Comparison of ENCODE assay signal across 29 cellular contexts in genomic region chr14:31428011-31428410, GRCh38. TPM values are rescaled to one million over a fixed set of nuclear protein-coding genes. Genes with fewer than 3 reads are reported as not detected.
DNase-seq lines count a peak whose midpoint lies in the region; ATAC-seq, FAIRE-seq and TF ChIP-seq lines count a peak whose summit lies in the region.
"Had no signal": no experiment of that assay in that cellular context is flagged by ENCODE, and none has a peak within 500 bp of the region (broad histone marks: within the 10 kb centered on the region; RNA-seq: fewer than 3 reads in every experiment).

No MANE protein-coding gene starts in this region.

- H3K9me2 ChIP-seq in SK-N-SH: no peaks in the 10 kb centered on the region

- TF ChIP-seq CTCF in HepG2 (CRISPR knock-in tag; IDR thresholded peaks at IDR 0.05) (no peak), right lobe of liver (IDR thresholded peaks at IDR 0.05) (no peak), SK-N-SH (IDR thresholded peaks at IDR 0.05) (no peak)

- CTCF ChIA-PET in HepG2 (lab: Yijun Ruan, JAX; ENCODE audit: low intra/inter-chr PET ratio, low total read pairs): no interaction called here
- CTCF ChIA-PET in SK-N-SH (lab: Yijun Ruan, JAX): interaction anchor here (1.2 to 2.2 kb wide), 3 partner anchors 10 to 22 kb away, joined by 4 to 10 read pairs (median 4); no protein-coding TSS in a partner anchor

- TF ChIP-seq EP300 in HepG2 (IDR thresholded peaks at IDR 0.05; ENCODE audit: low read depth in 2 of 2, low read length in 2 of 2) (no peak), HepG2 (CRISPR knock-in tag; IDR thresholded peaks at IDR 0.05; ENCODE audit: borderline replicate concordance) (no peak), SK-N-SH (IDR thresholded peaks at IDR 0.05; ENCODE audit: borderline replicate concordance in 1 of 2, low read depth in 1 of 2, low read length in 1 of 2) (peak in 1 of 2 experiments; percentile 89; a peak in 2 of 4 replicates)

- H3K79me2 ChIP-seq in HepG2 (ENCODE audit: insufficient read depth, low read length) (no peaks in the 10 kb centered on the region), SK-N-SH (ENCODE audit: insufficient read depth) (no peaks in the 10 kb centered on the region)

- H3K4me2 ChIP-seq in HepG2 (ENCODE audit: low read depth, low read length) (no peak overlapping the region), SK-N-SH (no peak overlapping the region)
- H3K4me2 ChIP-seq: BLaER1 treated with 17β-estradiol and CSF1 and Interleukin-3, amounts not matched to agents 10 nM and 100 nM had no signal

- DNase-seq in HepG2 (ENCODE audit: low spot score): no peak
- DNase-seq in right lobe of liver: no peak
- DNase-seq in SK-N-SH: peak; percentile 58
- DNase-seq in T-helper 1 cell: no peak
- DNase-seq in NCI-H748 (lab: John Stamatoyannopoulos, UW; ENCODE audit: unreplicated experiment): no peak
- DNase-seq in glomerular visceral epithelial cell (ENCODE audit: extremely low spot score): no peak
- DNase-seq: ACHN; Caco-2; Calu3; CD4-positive, alpha-beta T cell; CD8-positive, alpha-beta T cell; DMS79; DND-41; EL had no signal

- no peaks in the 10 kb centered on the region for H3F3A ChIP-seq in SK-N-SH (replicated peaks; ENCODE audit: insufficient read depth)

- H3K4me1 ChIP-seq in HepG2 (ENCODE audit: insufficient read depth, low read length) (peaks cover under 1% of the 10 kb centered on the region; the same call in 1 of the 2 replicates), right lobe of liver (no peaks in the 10 kb centered on the region), SK-N-SH (ENCODE audit: control insufficient read depth in 1 of 2, insufficient read depth in 2 of 2, low read depth in 1 of 2, low read length in 1 of 2) (peaks cover 0 to 6% of the 10 kb centered on the region in 2 experiments; a peak in 2 of 4 replicates)
- H3K4me1 ChIP-seq: BLaER1 treated with 17β-estradiol and CSF1 and Interleukin-3, amounts not matched to agents 10 nM and 100 nM; Caco-2 had no signal

- in situ Hi-C loops in HepG2 (cut with HindIII; ENCODE audit: extremely low pct_ligation_motif_present, low pct_unique_long_range_greater_than_20kb): no loop called here

- H3K9me3 ChIP-seq in HepG2 (ENCODE audit: low read length): no peaks in the 10 kb centered on the region
- H3K9me3 ChIP-seq in right lobe of liver: no peaks in the 10 kb centered on the region
- no peaks in the 10 kb centered on the region for H3K9me3 ChIP-seq in SK-N-SH

- no peak overlapping the region for H3K27ac ChIP-seq in HepG2 (ENCODE audit: extremely low read length, insufficient read depth, low read length)
- no peak overlapping the region for H3K27ac ChIP-seq in right lobe of liver
- H3K27ac ChIP-seq in SK-N-SH (ENCODE audit: low read depth in 2 of 2, low read length in 1 of 2): peak overlapping the region in 1 of 2 experiments; percentile 66; a peak in 1 of 4 replicates
- H3K27ac ChIP-seq: 22Rv1; BLaER1 treated with 17β-estradiol and CSF1 and Interleukin-3, amounts not matched to agents 10 nM and 100 nM; C4-2B had no signal

- TF ChIP-seq RAD21 in HepG2 (CRISPR knock-in tag; IDR thresholded peaks at IDR 0.05): no peak
- no peak; the same call in 1 of the 2 replicates for TF ChIP-seq RAD21 in SK-N-SH (IDR thresholded peaks at IDR 0.05; ENCODE audit: low read length)

- H3K4me3 ChIP-seq in HepG2 (replicated peaks in 1 of 3; ENCODE audit: insufficient read depth in 1 of 3, low read depth in 2 of 3, low read length in 3 of 3) (no peak overlapping the region), right lobe of liver (no peak overlapping the region), SK-N-SH (ENCODE audit: low read depth in 2 of 2, low read length in 1 of 2) (no peak overlapping the region)
- H3K4me3 ChIP-seq: BLaER1 treated with 17β-estradiol and CSF1 and Interleukin-3, amounts not matched to agents 10 nM and 100 nM; GM12878 had no signal

- H4K20me1 ChIP-seq in HepG2 (ENCODE audit: insufficient read depth, low read length) (no peaks in the 10 kb centered on the region), SK-N-SH (ENCODE audit: insufficient read depth) (no peaks in the 10 kb centered on the region)
- H4K20me1 ChIP-seq: BLaER1 treated with 17β-estradiol and CSF1 and Interleukin-3, amounts not matched to agents 10 nM and 100 nM had no signal

- intact Hi-C loops in HepG2 (cut with micrococcal nuclease; ENCODE audit: unreplicated experiment) (no loop called here), right lobe of liver (cut with DNase I) (no loop called here)

- POLR2A ChIA-PET in HepG2 (lab: Yijun Ruan, JAX): interaction anchor here (1.8 to 3.2 kb wide), 2 partner anchors 8 to 29 kb away, joined by 16 to 17 read pairs; partner anchors contain the start of genes DTD2 and HEATR5A
- POLR2A ChIA-PET in SK-N-SH (lab: Yijun Ruan, JAX): no interaction called here

- WGBS in HepG2 (ENCODE audit: low lambda C conversion rate): 96% methylated on average over 1 of the region's 1 CpG
- WGBS in right lobe of liver (ENCODE audit: insufficient coverage, low coverage, low lambda C conversion rate, missing lambda C conversion rate): 88% methylated on average over 1 of the region's 1 CpG
- 29% methylated on average over 1 of the region's 1 CpG for WGBS in SK-N-SH (ENCODE audit: low lambda C conversion rate)

- no peak for TF ChIP-seq POLR2A in HepG2 (IDR thresholded peaks at IDR 0.05; ENCODE audit: insufficient read depth in 1 of 2, low read depth in 2 of 2, low read length in 2 of 2)
- TF ChIP-seq POLR2A in right lobe of liver (IDR thresholded peaks at IDR 0.05): no peak

- no peak overlapping the region for H2AFZ ChIP-seq in HepG2 (ENCODE audit: low read length)
- H2AFZ ChIP-seq in SK-N-SH (ENCODE audit: low read depth): no peak overlapping the region

- H3K36me3 ChIP-seq in HepG2 (replicated peaks in 1 of 2; ENCODE audit: control insufficient read depth in 1 of 2, insufficient read depth in 2 of 2, low read length in 2 of 2) (no peaks in the 10 kb centered on the region), right lobe of liver (no peaks in the 10 kb centered on the region), SK-N-SH (replicated peaks in 1 of 2; ENCODE audit: control insufficient read depth in 1 of 2, insufficient read depth in 2 of 2, low read length in 1 of 2) (peaks cover 0 to 6% of the 10 kb centered on the region in 2 experiments)

- no peak overlapping the region for H3K9ac ChIP-seq in HepG2 (ENCODE audit: insufficient read depth, low read depth, low read length)
- no peak overlapping the region for H3K9ac ChIP-seq in SK-N-SH
- H3K9ac ChIP-seq: BLaER1 treated with 17β-estradiol and CSF1 and Interleukin-3, amounts not matched to agents 10 nM and 100 nM had no signal

- H3K27me3 ChIP-seq in HepG2 (ENCODE audit: control insufficient read depth in 1 of 2, insufficient read depth in 2 of 2, low read length in 2 of 2) (no peaks in the 10 kb centered on the region), right lobe of liver (no peaks in the 10 kb centered on the region), SK-N-SH (ENCODE audit: insufficient read depth) (no peaks in the 10 kb centered on the region)
- H3K27me3 ChIP-seq: BLaER1 treated with 17β-estradiol and CSF1 and Interleukin-3, amounts not matched to agents 10 nM and 100 nM had no signal

- ATAC-seq in HepG2: no peak
- ATAC-seq in right lobe of liver: no peak
- ATAC-seq: CD8-positive, alpha-beta T cell; GM12878 had no signal

- no peak for FAIRE-seq in HepG2 (lab: Jason Lieb, UNC)
- FAIRE-seq in G401.6 (lab: Jason Lieb, UNC): peak; percentile 88
- FAIRE-seq in islet of Langerhans (lab: Jason Lieb, UNC): peak; percentile 86
- FAIRE-seq: D721Med, GM12878, GM12892, GM18507 had no signal

- no TSS peak for BruUV-seq in HepG2 (replicated peaks; lab: Mats Ljungman, UMichigan)

RNA-seq across cellular contexts. Expression of gene HEATR5A, which starts 7.7 kb away (rescaled TPM):
- 105 and 172 TPM in 2 replicates for total RNA-seq in HepG2 (2016; rRNA removed; fragmentation: Illumina TruSeq; extraction: Trizol)
- 20.4 and 21.9 TPM in 2 replicates for total RNA-seq in HepG2 (2016; cell fraction: cytosol; rRNA removed; fragmentation: Illumina TruSeq; extraction: Trizol; ENCODE audit: low read depth)
- total RNA-seq in HepG2 (2016; cell fraction: insoluble cytoplasmic fraction; rRNA removed; fragmentation: Illumina TruSeq; extraction: Trizol): 101 and 173 TPM in 2 replicates
- total RNA-seq in HepG2 (2016; cell fraction: membrane; rRNA removed; fragmentation: Illumina TruSeq; extraction: Trizol): 25.0 and 28.4 TPM in 2 replicates
- total RNA-seq in HepG2 (2016; cell fraction: nucleus; rRNA removed; fragmentation: Illumina TruSeq; extraction: Trizol): 106 and 117 TPM in 2 replicates
- polyA plus RNA-seq in HepG2 (2011; rRNA removed): 35.4 and 36.4 TPM in 2 replicates
- 18.7 and 28.7 TPM in 2 replicates for polyA plus RNA-seq in HepG2 (2011; cell fraction: cytosol; rRNA removed)
- 17.1 and 21.5 TPM in 2 replicates for polyA plus RNA-seq in HepG2 (2011; cell fraction: nucleus; rRNA removed)
- 36.1 and 45.9 TPM in 2 replicates for polyA plus RNA-seq in HepG2 (2012)
- 7.9 and 8.6 TPM in 2 replicates for polyA plus RNA-seq in HepG2 (2016; cell fraction: cytosol; fragmentation: Illumina TruSeq; extraction: Trizol; ENCODE audit: low read depth)
- 69.4 and 72.9 TPM in 2 replicates for polyA plus RNA-seq in HepG2 (2016; cell fraction: insoluble cytoplasmic fraction; fragmentation: Illumina TruSeq; extraction: Trizol; ENCODE audit: low read depth)
- 11.9 and 12.6 TPM in 2 replicates for polyA plus RNA-seq in HepG2 (2016; cell fraction: membrane; fragmentation: Illumina TruSeq; extraction: Trizol; ENCODE audit: low read depth)
- 46.2 and 49.9 TPM in 2 replicates for polyA plus RNA-seq in HepG2 (2016; cell fraction: nucleus; fragmentation: Illumina TruSeq; extraction: Trizol; ENCODE audit: insufficient read depth, low read depth)
- 118 and 198 TPM in 2 replicates for polyA minus RNA-seq in HepG2 (2011; rRNA and poly(A)+ RNA removed; ENCODE audit: low replicate concordance)
- 44.9 and 53.1 TPM in 2 replicates for polyA minus RNA-seq in HepG2 (2011; cell fraction: cytosol; rRNA and poly(A)+ RNA removed)
- polyA minus RNA-seq in HepG2 (2011; cell fraction: nucleus; rRNA and poly(A)+ RNA removed): 106 and 121 TPM in 2 replicates
- 10 to 100 TPM; 13.2 to 20.8 (median 17.6) TPM for total RNA-seq in right lobe of liver
- 7.1 and 12.9 TPM in 2 replicates for polyA plus RNA-seq in SK-N-SH (2012; rRNA removed)
- polyA plus RNA-seq in SK-N-SH (2012; cell fraction: cytosol; rRNA removed): 11.4 and 12.5 TPM in 2 replicates
- 6.2 and 14.7 TPM in 2 replicates for polyA plus RNA-seq in SK-N-SH (2012; cell fraction: nucleus; rRNA removed)

RNA-seq across cellular contexts. Expression of gene DTD2, which starts 29.3 kb away (rescaled TPM):
- total RNA-seq in HepG2 (2016; rRNA removed; fragmentation: Illumina TruSeq; extraction: Trizol): 49.8 and 68.8 TPM in 2 replicates
- 29.9 and 37.9 TPM in 2 replicates for total RNA-seq in HepG2 (2016; cell fraction: cytosol; rRNA removed; fragmentation: Illumina TruSeq; extraction: Trizol; ENCODE audit: low read depth)
- 53.1 and 63.5 TPM in 2 replicates for total RNA-seq in HepG2 (2016; cell fraction: insoluble cytoplasmic fraction; rRNA removed; fragmentation: Illumina TruSeq; extraction: Trizol)
- total RNA-seq in HepG2 (2016; cell fraction: membrane; rRNA removed; fragmentation: Illumina TruSeq; extraction: Trizol): 110 and 116 TPM in 2 replicates
- 23.2 and 25.1 TPM in 2 replicates for total RNA-seq in HepG2 (2016; cell fraction: nucleus; rRNA removed; fragmentation: Illumina TruSeq; extraction: Trizol)
- polyA plus RNA-seq in HepG2 (2011; rRNA removed): 22.3 and 22.5 TPM in 2 replicates
- 29.0 and 29.5 TPM in 2 replicates for polyA plus RNA-seq in HepG2 (2011; cell fraction: cytosol; rRNA removed)
- polyA plus RNA-seq in HepG2 (2011; cell fraction: nucleus; rRNA removed): 12.9 and 15.9 TPM in 2 replicates
- polyA plus RNA-seq in HepG2 (2012): 22.3 and 30.1 TPM in 2 replicates
- polyA plus RNA-seq in HepG2 (2016; cell fraction: cytosol; fragmentation: Illumina TruSeq; extraction: Trizol; ENCODE audit: low read depth): 23.7 and 37.0 TPM in 2 replicates
- polyA plus RNA-seq in HepG2 (2016; cell fraction: insoluble cytoplasmic fraction; fragmentation: Illumina TruSeq; extraction: Trizol; ENCODE audit: low read depth): 61.0 and 63.9 TPM in 2 replicates
- 76.4 and 78.9 TPM in 2 replicates for polyA plus RNA-seq in HepG2 (2016; cell fraction: membrane; fragmentation: Illumina TruSeq; extraction: Trizol; ENCODE audit: low read depth)
- polyA plus RNA-seq in HepG2 (2016; cell fraction: nucleus; fragmentation: Illumina TruSeq; extraction: Trizol; ENCODE audit: insufficient read depth, low read depth): 28.5 and 28.7 TPM in 2 replicates
- polyA minus RNA-seq in HepG2 (2011; rRNA and poly(A)+ RNA removed; ENCODE audit: low replicate concordance): 7.0 and 35.4 TPM in 2 replicates
- polyA minus RNA-seq in HepG2 (2011; cell fraction: cytosol; rRNA and poly(A)+ RNA removed): 28.0 and 32.8 TPM in 2 replicates
- polyA minus RNA-seq in HepG2 (2011; cell fraction: nucleus; rRNA and poly(A)+ RNA removed): 26.9 and 32.9 TPM in 2 replicates
- 10 to 100 TPM in 4 of 6 experiments, 1 to 10 TPM in 2; 8.1 to 20.0 (median 11.8) TPM for total RNA-seq in right lobe of liver
- 10.5 and 14.7 TPM in 2 replicates for polyA plus RNA-seq in SK-N-SH (2012; rRNA removed)
- 15.3 and 16.6 TPM in 2 replicates for polyA plus RNA-seq in SK-N-SH (2012; cell fraction: cytosol; rRNA removed)
- polyA plus RNA-seq in SK-N-SH (2012; cell fraction: nucleus; rRNA removed): 5.4 and 5.5 TPM in 2 replicates

RNA-seq across cellular contexts. Expression of gene GPR33, which starts 59.8 kb away (rescaled TPM):
- total RNA-seq in HepG2 (2016; rRNA removed; fragmentation: Illumina TruSeq; extraction: Trizol) (not detected in 2 replicates), right lobe of liver (not detected)
- not detected in 2 replicates for total RNA-seq in HepG2 (2016; cell fraction: cytosol; rRNA removed; fragmentation: Illumina TruSeq; extraction: Trizol; ENCODE audit: low read depth)
- total RNA-seq in HepG2 (2016; cell fraction: insoluble cytoplasmic fraction; rRNA removed; fragmentation: Illumina TruSeq; extraction: Trizol): not detected in 2 replicates
- not detected in 2 replicates for total RNA-seq in HepG2 (2016; cell fraction: membrane; rRNA removed; fragmentation: Illumina TruSeq; extraction: Trizol)
- not detected in 2 replicates for total RNA-seq in HepG2 (2016; cell fraction: nucleus; rRNA removed; fragmentation: Illumina TruSeq; extraction: Trizol)
- polyA plus RNA-seq in HepG2 (2011; rRNA removed) (not detected in 2 replicates), SK-N-SH (2012; rRNA removed) (not detected in 2 replicates)
- polyA plus RNA-seq in HepG2 (2011; cell fraction: cytosol; rRNA removed): not detected in 2 replicates
- polyA plus RNA-seq in HepG2 (2011; cell fraction: nucleus; rRNA removed): not detected in 2 replicates
- not detected in 2 replicates for polyA plus RNA-seq in HepG2 (2012)
- not detected in 2 replicates for polyA plus RNA-seq in HepG2 (2016; cell fraction: cytosol; fragmentation: Illumina TruSeq; extraction: Trizol; ENCODE audit: low read depth)
- polyA plus RNA-seq in HepG2 (2016; cell fraction: insoluble cytoplasmic fraction; fragmentation: Illumina TruSeq; extraction: Trizol; ENCODE audit: low read depth): not detected in 2 replicates
- polyA plus RNA-seq in HepG2 (2016; cell fraction: membrane; fragmentation: Illumina TruSeq; extraction: Trizol; ENCODE audit: low read depth): not detected in 2 replicates
- not detected in 2 replicates for polyA plus RNA-seq in HepG2 (2016; cell fraction: nucleus; fragmentation: Illumina TruSeq; extraction: Trizol; ENCODE audit: insufficient read depth, low read depth)
- polyA minus RNA-seq in HepG2 (2011; rRNA and poly(A)+ RNA removed; ENCODE audit: low replicate concordance): not detected in 2 replicates
- polyA minus RNA-seq in HepG2 (2011; cell fraction: cytosol; rRNA and poly(A)+ RNA removed): not detected in 2 replicates
- polyA minus RNA-seq in HepG2 (2011; cell fraction: nucleus; rRNA and poly(A)+ RNA removed): not detected in 2 replicates
- not detected in 2 replicates for polyA plus RNA-seq in SK-N-SH (2012; cell fraction: cytosol; rRNA removed)
- polyA plus RNA-seq in SK-N-SH (2012; cell fraction: nucleus; rRNA removed): not detected in 2 replicates
- total RNA-seq: A172; A673; Caco-2; Calu3; CD4-positive, alpha-beta T cell; CD8-positive, alpha-beta T cell; Daoy; G401; GM12878 had no signal
- polyA plus RNA-seq: AG04450, BJ, GM12878 had no signal

Comparison
In these comparisons a context has a peak if more than half of its experiments do, and no peak if none do; other contexts are left out.
1. Of the 25 proteins assayed by ChIP-seq in both HepG2 and SK-N-SH: peak only in HepG2: none; only in SK-N-SH: CHD2 and TCF12; in both: none; in neither: 22; mixed calls (peak in some experiments, not most) for 1.